Comparison of ENCODE assay signal across 1 cellular context in genomic region chr3:156816794-156817741, GRCh38.
TF ChIP-seq lines count a peak whose summit lies in the region.

No MANE protein-coding gene starts in this region.

TF ChIP-seq in GM12878, 131 proteins besides CTCF, POLR2A, EP300 and RAD21 (continued from another document):
- TF ChIP-seq, protein P1, sequence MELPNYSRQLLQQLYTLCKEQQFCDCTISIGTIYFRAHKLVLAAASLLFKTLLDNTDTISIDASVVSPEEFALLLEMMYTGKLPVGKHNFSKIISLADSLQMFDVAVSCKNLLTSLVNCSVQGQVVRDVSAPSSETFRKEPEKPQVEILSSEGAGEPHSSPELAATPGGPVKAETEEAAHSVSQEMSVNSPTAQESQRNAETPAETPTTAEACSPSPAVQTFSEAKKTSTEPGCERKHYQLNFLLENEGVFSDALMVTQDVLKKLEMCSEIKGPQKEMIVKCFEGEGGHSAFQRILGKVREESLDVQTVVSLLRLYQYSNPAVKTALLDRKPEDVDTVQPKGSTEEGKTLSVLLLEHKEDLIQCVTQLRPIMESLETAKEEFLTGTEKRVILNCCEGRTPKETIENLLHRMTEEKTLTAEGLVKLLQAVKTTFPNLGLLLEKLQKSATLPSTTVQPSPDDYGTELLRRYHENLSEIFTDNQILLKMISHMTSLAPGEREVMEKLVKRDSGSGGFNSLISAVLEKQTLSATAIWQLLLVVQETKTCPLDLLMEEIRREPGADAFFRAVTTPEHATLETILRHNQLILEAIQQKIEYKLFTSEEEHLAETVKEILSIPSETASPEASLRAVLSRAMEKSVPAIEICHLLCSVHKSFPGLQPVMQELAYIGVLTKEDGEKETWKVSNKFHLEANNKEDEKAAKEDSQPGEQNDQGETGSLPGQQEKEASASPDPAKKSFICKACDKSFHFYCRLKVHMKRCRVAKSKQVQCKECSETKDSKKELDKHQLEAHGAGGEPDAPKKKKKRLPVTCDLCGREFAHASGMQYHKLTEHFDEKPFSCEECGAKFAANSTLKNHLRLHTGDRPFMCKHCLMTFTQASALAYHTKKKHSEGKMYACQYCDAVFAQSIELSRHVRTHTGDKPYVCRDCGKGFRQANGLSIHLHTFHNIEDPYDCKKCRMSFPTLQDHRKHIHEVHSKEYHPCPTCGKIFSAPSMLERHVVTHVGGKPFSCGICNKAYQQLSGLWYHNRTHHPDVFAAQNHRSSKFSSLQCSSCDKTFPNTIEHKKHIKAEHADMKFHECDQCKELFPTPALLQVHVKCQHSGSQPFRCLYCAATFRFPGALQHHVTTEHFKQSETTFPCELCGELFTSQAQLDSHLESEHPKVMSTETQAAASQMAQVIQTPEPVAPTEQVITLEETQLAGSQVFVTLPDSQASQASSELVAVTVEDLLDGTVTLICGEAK (IDR thresholded peaks at IDR 0.05; ENCODE audit: borderline replicate concordance), result no peak
- TF ChIP-seq POU2F2 (IDR thresholded peaks at IDR 0.05; ENCODE audit: borderline replicate concordance, low read depth, low read length), result peak; percentile 98
- peak; percentile 98 for TF ChIP-seq BACH1 (IDR thresholded peaks at IDR 0.05; ENCODE audit: borderline replicate concordance)
- TF ChIP-seq ZNF274 (IDR thresholded peaks at IDR 0.05; ENCODE audit: insufficient read depth, insufficient read length), result no peak
- TF ChIP-seq SRF (IDR thresholded peaks at IDR 0.05; ENCODE audit: low read depth in 2 of 2, low read length in 2 of 2), result peak in 1 of 2 experiments; percentile 61; a peak in 1 of 4 replicates
- no peak for TF ChIP-seq ZNF384 (IDR thresholded peaks at IDR 0.05; ENCODE audit: borderline replicate concordance, low read depth, low read length)
- peak; percentile 97 for TF ChIP-seq SP1 (IDR thresholded peaks at IDR 0.05; ENCODE audit: low read depth, low read length)
- TF ChIP-seq FOXK2 (IDR thresholded peaks at IDR 0.05), result no peak
- peak; percentile 95 for TF ChIP-seq CHD2 (IDR thresholded peaks at IDR 0.05; ENCODE audit: borderline replicate concordance, low read depth, low read length)
- no peak for TF ChIP-seq JUND (IDR thresholded peaks at IDR 0.05; ENCODE audit: low read depth, low read length)
- no peak; the same call in 1 of the 2 replicates for TF ChIP-seq POLR2AphosphoS2 (IDR thresholded peaks at IDR 0.05; ENCODE audit: low read depth, low read length)
- peak; percentile 88 for TF ChIP-seq TBL1XR1 (IDR thresholded peaks at IDR 0.05; ENCODE audit: low read depth, low read length)
